Comparison of ENCODE assay signal across 8 cellular contexts in genomic region chr18:79950440-79951341, GRCh38. TPM values are rescaled to one million over a fixed set of nuclear protein-coding genes. Genes with fewer than 3 reads are reported as not detected.
DNase-seq lines count a peak whose midpoint lies in the region; ATAC-seq and TF ChIP-seq lines count a peak whose summit lies in the region.

No MANE protein-coding gene starts in this region.

- H3K4me1 Mint-ChIP-seq in Caco-2 (ENCODE audit: low read depth, unreplicated experiment) = no peaks in the 10 kb centered on the region

- no peaks in the 10 kb centered on the region for H3K27me3 Mint-ChIP-seq in Caco-2 (ENCODE audit: insufficient read depth, unreplicated experiment)

- ATAC-seq in GM21515 (IDR thresholded peaks at IDR 0.05; ENCODE audit: unreplicated experiment) = peak; percentile 33

- H3K4me1 ChIP-seq in Caco-2 (no peaks in the 10 kb centered on the region), spleen (peaks cover 18 to 59% (median 45%) of the 10 kb centered on the region in 6 donors)

- no peaks in the 10 kb centered on the region for H3K27me3 ChIP-seq in Caco-2 (replicated peaks; ENCODE audit: control insufficient read depth, insufficient read depth, low read length)
- H3K27me3 ChIP-seq in brain microvascular endothelial cell (replicated peaks) = no peaks in the 10 kb centered on the region
- peaks cover 0 to 6% (median 0%) of the 10 kb centered on the region in 7 donors for H3K27me3 ChIP-seq in spleen (replicated peaks in 1 of 7)

- DNase-seq in Caco-2 (no peak), NCI-H146 (lab: John Stamatoyannopoulos, UW) (peak; percentile 69), brain microvascular endothelial cell (no peak), iris pigment epithelial cell (ENCODE audit: low read depth) (peak; percentile 28), spleen (peak; percentile 90), cerebellar nuclear complex (lab: John Stamatoyannopoulos, UW) (no peak), kidney glomerular epithelial cell (lab: John Stamatoyannopoulos, UW) (no peak)

- peak overlapping the region; percentile 65 for H3K4me3 Mint-ChIP-seq in Caco-2 (ENCODE audit: unreplicated experiment)

- no peak for TF ChIP-seq POLR2A in spleen (IDR thresholded peaks at IDR 0.05)

- no peaks in the 10 kb centered on the region for H3K9me3 ChIP-seq in Caco-2
- H3K9me3 ChIP-seq in spleen = no peaks in the 10 kb centered on the region

- CTCF ChIA-PET in Caco-2 (lab: Charles Lee) = no interaction called here

- H3K27ac ChIP-seq in brain microvascular endothelial cell = peak overlapping the region; percentile 50
- H3K27ac ChIP-seq in spleen = peak overlapping the region; percentile 44 to 94 (median 89)

- H3K36me3 ChIP-seq in Caco-2 (ENCODE audit: control insufficient read depth, insufficient read depth, low read length) (no peaks in the 10 kb centered on the region), brain microvascular endothelial cell (replicated peaks) (no peaks in the 10 kb centered on the region), spleen (peaks cover 0 to 35% (median 0%) of the 10 kb centered on the region in 6 donors)

- in situ Hi-C loops in brain microvascular endothelial cell (cut with HindIII; ENCODE audit: low pct_ligation_motif_present, low sequenced_read_pairs) = no loop called here

- peaks cover 3% of the 10 kb centered on the region for H3K36me3 Mint-ChIP-seq in Caco-2 (ENCODE audit: insufficient read depth, unreplicated experiment)

- TF ChIP-seq CTCF in Caco-2 (IDR thresholded peaks at IDR 0.05; ENCODE audit: insufficient read depth in 1 of 2, low read depth in 1 of 2, low read length in 1 of 2, severe bottlenecking in 1 of 2, unreplicated experiment in 1 of 2) (no peak), brain microvascular endothelial cell (IDR thresholded peaks at IDR 0.05; ENCODE audit: low read depth, low read length, missing control alignments) (no peak), spleen (IDR thresholded peaks at IDR 0.05 in 8 of 11, conservative IDR thresholded peaks at IDR 0.05 in 3 of 11) (no peak)

- H3K9me3 Mint-ChIP-seq in Caco-2 (ENCODE audit: unreplicated experiment) = no peaks in the 10 kb centered on the region

- WGBS in spleen, 5 donors = 3 to 23% (median 4%) methylated on average over 5 to 82 of the region's 82 CpGs

- POLR2A ChIA-PET in Caco-2 (lab: Charles Lee) = interaction anchor here (0.6 kb wide), 1 partner anchor 197 kb away, joined by 3 read pairs; no protein-coding TSS in a partner anchor

- H3K4me3 ChIP-seq in Caco-2 (ENCODE audit: low read depth, low read length) = peak overlapping the region; percentile 62
- peak overlapping the region; percentile 68 for H3K4me3 ChIP-seq in brain microvascular endothelial cell (ENCODE audit: low read depth, low read length)
- peak overlapping the region; percentile 51 to 96 (median 72) for H3K4me3 ChIP-seq in spleen

- H3K27ac Mint-ChIP-seq in Caco-2 (ENCODE audit: unreplicated experiment) = no peak overlapping the region

- no TSS peak for BruUV-seq in Caco-2 (replicated peaks; lab: Mats Ljungman, UMichigan)

- intact Hi-C loops in Caco-2 (cut with micrococcal nuclease; ENCODE audit: unreplicated experiment) = loop anchor here (2.0 kb wide), 1 partner anchor 16 kb away; no protein-coding TSS in a partner anchor
- intact Hi-C loops in spleen (cut with DNase I; ENCODE audit: low total_unique reads) = no loop called here

RNA-seq across cellular contexts. Expression of gene SLC66A2, which starts 0.8 kb away (rescaled TPM):
- total RNA-seq in Caco-2 (2022) (18.8 and 19.5 TPM in 2 replicates), spleen (10 to 100 TPM; 40.9 to 61.9 (median 51.1) TPM)
- polyA plus RNA-seq in spleen = 10 to 100 TPM; 28.7 to 53.9 (median 33.4) TPM

RNA-seq across cellular contexts. Expression of gene HSBP1L1, which starts 13.8 kb away (rescaled TPM):
- 25.7 and 25.9 TPM in 2 replicates for total RNA-seq in Caco-2 (2022)
- 10 to 100 TPM; 10.3 to 36.4 (median 20.1) TPM for total RNA-seq in spleen
- 10 to 100 TPM; 10.0 to 21.5 (median 15.8) TPM for polyA plus RNA-seq in spleen

RNA-seq across cellular contexts. Expression of gene TXNL4A, which starts 37.7 kb away (rescaled TPM):
- 80.2 and 83.3 TPM in 2 replicates for total RNA-seq in Caco-2 (2022)
- 10 to 100 TPM; 20.7 to 76.5 (median 63.9) TPM for total RNA-seq in spleen
- 10 to 100 TPM; 75.2 to 98.5 (median 80.9) TPM for polyA plus RNA-seq in spleen

Comparison
In these comparisons a context has a peak if more than half of its experiments do, and no peak if none do; other contexts are left out.
1. DNase-seq: peak in NCI-H146 (single experiment), iris pigment epithelial cell (single experiment) and spleen (single experiment); none in Caco-2 (0 of 2), brain microvascular endothelial cell (single experiment), cerebellar nuclear complex (0 of 2) and kidney glomerular epithelial cell (single experiment).
2. Peak in every context shown above with its lines, with median percentiles within 50 percentile points of each other: H3K4me3 ChIP-seq.